Comparison of ENCODE assay signal across 16 cellular contexts in the genomic region with DNA sequence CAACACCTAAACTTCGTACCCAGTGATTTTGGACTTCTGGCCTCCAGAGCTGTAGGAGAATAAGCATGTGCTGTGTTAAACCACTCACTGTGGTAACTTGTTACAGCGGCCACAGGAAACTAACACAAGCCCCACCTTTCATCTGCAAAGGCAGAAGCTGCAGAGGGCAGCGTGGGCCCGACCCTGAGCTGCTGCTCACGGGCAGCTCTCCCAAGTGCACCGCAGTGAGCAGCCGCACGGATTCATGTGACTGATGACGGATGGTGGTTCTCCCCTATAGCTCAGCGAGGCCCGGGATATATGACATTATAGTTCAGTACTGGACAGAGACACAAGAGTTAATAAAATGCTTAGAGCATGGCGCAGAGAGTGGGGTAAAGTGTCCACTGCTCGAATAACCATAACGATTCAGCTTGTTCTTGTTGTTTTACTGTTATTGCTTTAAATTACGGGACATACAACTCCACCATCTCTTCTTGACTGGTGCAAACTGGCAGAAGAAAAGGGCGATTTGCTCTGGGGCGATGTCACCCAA. TPM values are rescaled to one million over a fixed set of nuclear protein-coding genes. Genes with fewer than 3 reads are reported as not detected.
DNase-seq lines count a peak whose midpoint lies in the region; ATAC-seq and TF ChIP-seq lines count a peak whose summit lies in the region.
"Had no signal": no experiment of that assay in that cellular context is flagged by ENCODE, and none has a peak within 500 bp of the region (broad histone marks: within the 10 kb centered on the region; RNA-seq: fewer than 3 reads in every experiment).

No MANE protein-coding gene starts in this region.

- no peaks in the 10 kb centered on the region for H3K9me3 Mint-ChIP-seq in CD8-positive, alpha-beta memory T cell
- H3K9me3 Mint-ChIP-seq: CD8-positive, alpha-beta T cell; T-cell had no signal

- H3K27ac ChIP-seq in CD8-positive, alpha-beta memory T cell (ENCODE audit: low read depth, low read length), result peak overlapping the region; percentile 9
- peak overlapping the region; percentile 46; the same call in 1 of the 2 replicates for H3K27ac ChIP-seq in MM.1S (ENCODE audit: low read length)
- peak overlapping the region; percentile 7 to 83 for H3K27ac ChIP-seq in coronary artery
- peak overlapping the region; percentile 93 for H3K27ac ChIP-seq in skeletal muscle tissue (ENCODE audit: low read depth, low read length)
- H3K27ac ChIP-seq: VCaP had no signal

- H3K4me3 Mint-ChIP-seq in CD8-positive, alpha-beta memory T cell, result peak overlapping the region in 2 of 7 donors; percentile 54 to 70
- H3K4me3 Mint-ChIP-seq: CD8-positive, alpha-beta T cell; T-cell had no signal

- POLR2A ChIA-PET in CD8-positive, alpha-beta memory T cell (lab: Charles Lee), result no interaction called here

- no peaks in the 10 kb centered on the region for H3F3A ChIP-seq in MM.1S (ENCODE audit: insufficient read depth, low read length)

- peaks cover 16 to 26% (median 18%) of the 10 kb centered on the region in 3 donors for H3K4me1 Mint-ChIP-seq in CD8-positive, alpha-beta memory T cell

- no peaks in the 10 kb centered on the region for H3K27me3 ChIP-seq in CD8-positive, alpha-beta memory T cell (ENCODE audit: insufficient read depth, low read length, poor library complexity, severe bottlenecking)
- H3K27me3 ChIP-seq in MM.1S (replicated peaks; ENCODE audit: insufficient read depth, low read length), result no peaks in the 10 kb centered on the region
- H3K27me3 ChIP-seq in skeletal muscle tissue (ENCODE audit: control insufficient read depth in 3 of 3, insufficient read depth in 3 of 3, low read length in 3 of 3), result no peaks in the 10 kb centered on the region

- peaks cover 5% of the 10 kb centered on the region; the same call in 1 of the 2 replicates for H3K79me2 ChIP-seq in MM.1S (ENCODE audit: low read length)

- no peaks in the 10 kb centered on the region for H3K9me2 ChIP-seq in MM.1S (replicated peaks; ENCODE audit: insufficient read depth, low read length)

- H3K27ac Mint-ChIP-seq in CD8-positive, alpha-beta memory T cell, result no peak overlapping the region

- no peak for DNase-seq in CD8-positive, alpha-beta memory T cell
- DNase-seq in MM.1S, result no peak
- no peak for DNase-seq in coronary artery (ENCODE audit: low spot score)
- no peak for DNase-seq in NCI-H1694 (lab: John Stamatoyannopoulos, UW)
- DNase-seq in NCI-H1092 (lab: John Stamatoyannopoulos, UW), result no peak
- no peak for DNase-seq in NCI-H1105 (lab: John Stamatoyannopoulos, UW)
- DNase-seq: NCI-H1436, NCI-H526 had no signal

- H3K27me3 Mint-ChIP-seq in CD8-positive, alpha-beta memory T cell, result no peaks in the 10 kb centered on the region
- H3K27me3 Mint-ChIP-seq: T-cell had no signal

- no peak overlapping the region for H3K4me3 ChIP-seq in CD8-positive, alpha-beta memory T cell (ENCODE audit: low read length)
- H3K4me3 ChIP-seq in MM.1S (ENCODE audit: low read length) (no peak overlapping the region), coronary artery (no peak overlapping the region), skeletal muscle tissue (ENCODE audit: low read length in 3 of 3) (no peak overlapping the region)

- ATAC-seq in HG03457 (IDR thresholded peaks at IDR 0.05; ENCODE audit: unreplicated experiment), result no peak
- ATAC-seq: CD8-positive, alpha-beta T cell had no signal

- H2AFZ ChIP-seq in MM.1S (ENCODE audit: low read length), result no peak overlapping the region

- peaks cover 0 to 90% (median 17%) of the 10 kb centered on the region in 3 donors for H3K36me3 Mint-ChIP-seq in CD8-positive, alpha-beta memory T cell

- H3K9ac ChIP-seq in MM.1S (ENCODE audit: low read length), result no peak overlapping the region
- peak overlapping the region in 1 of 3 donors; percentile 50 for H3K9ac ChIP-seq in skeletal muscle tissue (ENCODE audit: low read depth in 1 of 3, low read length in 3 of 3)

- CTCF ChIA-PET in CD8-positive, alpha-beta memory T cell (lab: Charles Lee), result no interaction called here

- H3K4me1 ChIP-seq in CD8-positive, alpha-beta memory T cell (ENCODE audit: insufficient read depth, low read length), result peaks cover 7% of the 10 kb centered on the region
- peaks cover 20% of the 10 kb centered on the region for H3K4me1 ChIP-seq in MM.1S (ENCODE audit: low read length)
- peaks cover 14 to 34% (median 23%) of the 10 kb centered on the region in 3 donors for H3K4me1 ChIP-seq in skeletal muscle tissue (ENCODE audit: control insufficient read depth in 3 of 3, insufficient read depth in 3 of 3, low read length in 3 of 3)

- no peaks in the 10 kb centered on the region for H4K20me1 ChIP-seq in MM.1S (ENCODE audit: insufficient read depth, low read length)

- H3K36me3 ChIP-seq in CD8-positive, alpha-beta memory T cell (ENCODE audit: insufficient read depth, low read length), result peaks cover 61% of the 10 kb centered on the region
- H3K36me3 ChIP-seq in MM.1S (replicated peaks; ENCODE audit: insufficient read depth, low read length), result 0 out of 2 replicates have a peak, but pooled peaks cover 3% of the 10 kb centered on the region
- H3K36me3 ChIP-seq in skeletal muscle tissue (ENCODE audit: control insufficient read depth in 3 of 3, insufficient read depth in 3 of 3, low read length in 3 of 3), result peaks cover 58 to 81% (median 69%) of the 10 kb centered on the region in 3 donors

- TF ChIP-seq CTCF in MM.1S (IDR thresholded peaks at IDR 0.05; ENCODE audit: low read length) (no peak), coronary artery (IDR thresholded peaks at IDR 0.05) (no peak)

- peak overlapping the region; percentile 63; the same call in 1 of the 2 replicates for H3K4me2 ChIP-seq in MM.1S (ENCODE audit: low read depth, low read length)

- no peaks in the 10 kb centered on the region for H3K9me3 ChIP-seq in CD8-positive, alpha-beta memory T cell (ENCODE audit: low read length)
- H3K9me3 ChIP-seq in MM.1S (replicated peaks; ENCODE audit: insufficient read depth, low read length) (no peaks in the 10 kb centered on the region), skeletal muscle tissue (ENCODE audit: control insufficient read depth in 3 of 3, low read length in 3 of 3) (no peaks in the 10 kb centered on the region)

RNA-seq across cellular contexts. Expression of gene VRK3, which starts 21.9 kb away (rescaled TPM):
- total RNA-seq in CD8-positive, alpha-beta memory T cell, result 10 to 100 TPM; 62.4 to 66.5 TPM
- 92.7 TPM for polyA plus RNA-seq in CD8-positive, alpha-beta memory T cell
- total RNA-seq in skeletal muscle tissue, result 8.9 TPM

RNA-seq across cellular contexts. Expression of gene ZNF473, which starts 22.5 kb away (rescaled TPM):
- total RNA-seq in CD8-positive, alpha-beta memory T cell, result 1 to 10 TPM; 8.5 to 9.8 TPM
- polyA plus RNA-seq in CD8-positive, alpha-beta memory T cell, result 4.5 TPM
- total RNA-seq in skeletal muscle tissue, result 4.7 TPM

RNA-seq across cellular contexts. Expression of gene SIGLEC11, which starts 42.3 kb away (rescaled TPM):
- not detected for total RNA-seq in CD8-positive, alpha-beta memory T cell
- not detected for polyA plus RNA-seq in CD8-positive, alpha-beta memory T cell
- total RNA-seq in skeletal muscle tissue, result 1.6 TPM
- total RNA-seq: CD8-positive, alpha-beta T cell; epithelial cell of proximal tubule; mammary epithelial cell; renal cortical epithelial cell had no signal
- polyA plus RNA-seq: mammary epithelial cell had no signal

Comparison
In these comparisons a context has a peak if more than half of its experiments do, and no peak if none do; other contexts are left out.
1. H3K27ac ChIP-seq: peak in every context shown above with its lines; median percentile 93 in skeletal muscle tissue; 46 in MM.1S; 45 in coronary artery; 9 in CD8-positive, alpha-beta memory T cell.